1 cellular context compared by ENCODE assay signal in the genomic region with DNA sequence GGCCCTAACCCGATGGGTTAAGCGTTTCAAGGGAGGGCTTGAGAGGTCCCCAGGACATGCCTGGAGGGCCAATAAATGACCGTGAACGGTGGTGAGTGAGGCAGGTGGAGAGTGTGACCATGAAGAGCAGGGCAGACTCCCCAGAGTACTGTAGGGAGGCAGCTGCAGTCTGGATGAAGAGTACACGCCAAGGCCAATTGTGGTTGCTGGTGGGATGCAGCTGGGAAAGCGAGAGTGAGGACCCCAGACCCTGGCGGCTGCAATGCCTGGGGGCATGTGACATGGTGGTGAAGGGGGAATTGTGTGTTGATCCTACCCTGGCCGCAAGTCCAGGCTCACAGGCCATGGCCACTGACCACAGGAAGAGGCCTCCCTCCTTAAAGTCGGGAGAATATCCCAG.
TF ChIP-seq lines count a peak whose summit lies in the region.

No MANE protein-coding gene starts in this region.

TF ChIP-seq in GM23338, 12 proteins besides CTCF, POLR2A, EP300 and RAD21 (continued from another document):
- TF ChIP-seq, protein P1, sequence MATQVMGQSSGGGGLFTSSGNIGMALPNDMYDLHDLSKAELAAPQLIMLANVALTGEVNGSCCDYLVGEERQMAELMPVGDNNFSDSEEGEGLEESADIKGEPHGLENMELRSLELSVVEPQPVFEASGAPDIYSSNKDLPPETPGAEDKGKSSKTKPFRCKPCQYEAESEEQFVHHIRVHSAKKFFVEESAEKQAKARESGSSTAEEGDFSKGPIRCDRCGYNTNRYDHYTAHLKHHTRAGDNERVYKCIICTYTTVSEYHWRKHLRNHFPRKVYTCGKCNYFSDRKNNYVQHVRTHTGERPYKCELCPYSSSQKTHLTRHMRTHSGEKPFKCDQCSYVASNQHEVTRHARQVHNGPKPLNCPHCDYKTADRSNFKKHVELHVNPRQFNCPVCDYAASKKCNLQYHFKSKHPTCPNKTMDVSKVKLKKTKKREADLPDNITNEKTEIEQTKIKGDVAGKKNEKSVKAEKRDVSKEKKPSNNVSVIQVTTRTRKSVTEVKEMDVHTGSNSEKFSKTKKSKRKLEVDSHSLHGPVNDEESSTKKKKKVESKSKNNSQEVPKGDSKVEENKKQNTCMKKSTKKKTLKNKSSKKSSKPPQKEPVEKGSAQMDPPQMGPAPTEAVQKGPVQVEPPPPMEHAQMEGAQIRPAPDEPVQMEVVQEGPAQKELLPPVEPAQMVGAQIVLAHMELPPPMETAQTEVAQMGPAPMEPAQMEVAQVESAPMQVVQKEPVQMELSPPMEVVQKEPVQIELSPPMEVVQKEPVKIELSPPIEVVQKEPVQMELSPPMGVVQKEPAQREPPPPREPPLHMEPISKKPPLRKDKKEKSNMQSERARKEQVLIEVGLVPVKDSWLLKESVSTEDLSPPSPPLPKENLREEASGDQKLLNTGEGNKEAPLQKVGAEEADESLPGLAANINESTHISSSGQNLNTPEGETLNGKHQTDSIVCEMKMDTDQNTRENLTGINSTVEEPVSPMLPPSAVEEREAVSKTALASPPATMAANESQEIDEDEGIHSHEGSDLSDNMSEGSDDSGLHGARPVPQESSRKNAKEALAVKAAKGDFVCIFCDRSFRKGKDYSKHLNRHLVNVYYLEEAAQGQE (IDR thresholded peaks at IDR 0.05; ENCODE audit: unreplicated experiment), result no peak
- TF ChIP-seq, protein P2, sequence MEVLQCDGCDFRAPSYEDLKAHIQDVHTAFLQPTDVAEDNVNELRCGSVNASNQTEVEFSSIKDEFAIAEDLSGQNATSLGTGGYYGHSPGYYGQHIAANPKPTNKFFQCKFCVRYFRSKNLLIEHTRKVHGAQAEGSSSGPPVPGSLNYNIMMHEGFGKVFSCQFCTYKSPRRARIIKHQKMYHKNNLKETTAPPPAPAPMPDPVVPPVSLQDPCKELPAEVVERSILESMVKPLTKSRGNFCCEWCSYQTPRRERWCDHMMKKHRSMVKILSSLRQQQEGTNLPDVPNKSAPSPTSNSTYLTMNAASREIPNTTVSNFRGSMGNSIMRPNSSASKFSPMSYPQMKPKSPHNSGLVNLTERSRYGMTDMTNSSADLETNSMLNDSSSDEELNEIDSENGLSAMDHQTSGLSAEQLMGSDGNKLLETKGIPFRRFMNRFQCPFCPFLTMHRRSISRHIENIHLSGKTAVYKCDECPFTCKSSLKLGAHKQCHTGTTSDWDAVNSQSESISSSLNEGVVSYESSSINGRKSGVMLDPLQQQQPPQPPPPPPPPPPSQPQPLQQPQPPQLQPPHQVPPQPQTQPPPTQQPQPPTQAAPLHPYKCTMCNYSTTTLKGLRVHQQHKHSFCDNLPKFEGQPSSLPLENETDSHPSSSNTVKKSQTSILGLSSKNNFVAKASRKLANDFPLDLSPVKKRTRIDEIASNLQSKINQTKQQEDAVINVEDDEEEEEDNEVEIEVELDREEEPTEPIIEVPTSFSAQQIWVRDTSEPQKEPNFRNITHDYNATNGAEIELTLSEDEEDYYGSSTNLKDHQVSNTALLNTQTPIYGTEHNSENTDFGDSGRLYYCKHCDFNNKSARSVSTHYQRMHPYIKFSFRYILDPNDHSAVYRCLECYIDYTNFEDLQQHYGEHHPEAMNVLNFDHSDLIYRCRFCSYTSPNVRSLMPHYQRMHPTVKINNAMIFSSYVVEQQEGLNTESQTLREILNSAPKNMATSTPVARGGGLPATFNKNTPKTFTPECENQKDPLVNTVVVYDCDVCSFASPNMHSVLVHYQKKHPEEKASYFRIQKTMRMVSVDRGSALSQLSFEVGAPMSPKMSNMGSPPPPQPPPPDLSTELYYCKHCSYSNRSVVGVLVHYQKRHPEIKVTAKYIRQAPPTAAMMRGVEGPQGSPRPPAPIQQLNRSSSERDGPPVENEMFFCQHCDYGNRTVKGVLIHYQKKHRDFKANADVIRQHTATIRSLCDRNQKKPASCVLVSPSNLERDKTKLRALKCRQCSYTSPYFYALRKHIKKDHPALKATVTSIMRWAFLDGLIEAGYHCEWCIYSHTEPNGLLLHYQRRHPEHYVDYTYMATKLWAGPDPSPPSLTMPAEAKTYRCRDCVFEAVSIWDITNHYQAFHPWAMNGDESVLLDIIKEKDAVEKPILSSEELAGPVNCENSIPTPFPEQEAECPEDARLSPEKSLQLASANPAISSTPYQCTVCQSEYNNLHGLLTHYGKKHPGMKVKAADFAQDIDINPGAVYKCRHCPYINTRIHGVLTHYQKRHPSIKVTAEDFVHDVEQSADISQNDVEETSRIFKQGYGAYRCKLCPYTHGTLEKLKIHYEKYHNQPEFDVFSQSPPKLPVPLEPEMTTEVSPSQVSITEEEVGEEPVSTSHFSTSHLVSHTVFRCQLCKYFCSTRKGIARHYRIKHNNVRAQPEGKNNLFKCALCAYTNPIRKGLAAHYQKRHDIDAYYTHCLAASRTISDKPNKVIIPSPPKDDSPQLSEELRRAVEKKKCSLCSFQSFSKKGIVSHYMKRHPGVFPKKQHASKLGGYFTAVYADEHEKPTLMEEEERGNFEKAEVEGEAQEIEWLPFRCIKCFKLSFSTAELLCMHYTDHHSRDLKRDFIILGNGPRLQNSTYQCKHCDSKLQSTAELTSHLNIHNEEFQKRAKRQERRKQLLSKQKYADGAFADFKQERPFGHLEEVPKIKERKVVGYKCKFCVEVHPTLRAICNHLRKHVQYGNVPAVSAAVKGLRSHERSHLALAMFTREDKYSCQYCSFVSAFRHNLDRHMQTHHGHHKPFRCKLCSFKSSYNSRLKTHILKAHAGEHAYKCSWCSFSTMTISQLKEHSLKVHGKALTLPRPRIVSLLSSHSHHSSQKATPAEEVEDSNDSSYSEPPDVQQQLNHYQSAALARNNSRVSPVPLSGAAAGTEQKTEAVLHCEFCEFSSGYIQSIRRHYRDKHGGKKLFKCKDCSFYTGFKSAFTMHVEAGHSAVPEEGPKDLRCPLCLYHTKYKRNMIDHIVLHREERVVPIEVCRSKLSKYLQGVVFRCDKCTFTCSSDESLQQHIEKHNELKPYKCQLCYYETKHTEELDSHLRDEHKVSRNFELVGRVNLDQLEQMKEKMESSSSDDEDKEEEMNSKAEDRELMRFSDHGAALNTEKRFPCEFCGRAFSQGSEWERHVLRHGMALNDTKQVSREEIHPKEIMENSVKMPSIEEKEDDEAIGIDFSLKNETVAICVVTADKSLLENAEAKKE (CRISPR knock-in tag; IDR thresholded peaks at IDR 0.05), result no peak
- no peak for TF ChIP-seq ZNF331 (CRISPR knock-in tag; IDR thresholded peaks at IDR 0.05; ENCODE audit: low read depth)
